In genomic region chr12:76820888-76821482, GRCh38 we compare ENCODE assay signal across 7 cellular contexts. TPM values are rescaled to one million over a fixed set of nuclear protein-coding genes. Genes with fewer than 3 reads are reported as not detected.
DNase-seq lines count a peak whose midpoint lies in the region; ATAC-seq, FAIRE-seq and TF ChIP-seq lines count a peak whose summit lies in the region.

No MANE protein-coding gene starts in this region.

- H3K9ac ChIP-seq in mesendoderm (ENCODE audit: low read length): no peak overlapping the region

- no peak overlapping the region for H3K4me3 Mint-ChIP-seq in CD4-positive, alpha-beta memory T cell

- H2BK120ac ChIP-seq in mesendoderm (ENCODE audit: low read depth, low read length): no peak overlapping the region

- H3K27ac Mint-ChIP-seq in CD4-positive, alpha-beta memory T cell: no peak overlapping the region

- no peak for ATAC-seq in HG03135 (IDR thresholded peaks at IDR 0.05; ENCODE audit: unreplicated experiment)

- H3K27me3 Mint-ChIP-seq in CD4-positive, alpha-beta memory T cell: no peaks in the 10 kb centered on the region

- H3K9me3 ChIP-seq in CD4-positive, alpha-beta memory T cell (ENCODE audit: control insufficient read depth in 1 of 2, low read length in 2 of 2): no peaks in the 10 kb centered on the region

- no peak overlapping the region for H3K4me2 ChIP-seq in mesendoderm (ENCODE audit: low read length)

- no peaks in the 10 kb centered on the region for H3K79me1 ChIP-seq in mesendoderm (ENCODE audit: low read length)

- no peaks in the 10 kb centered on the region for H3K36me3 ChIP-seq in bronchial epithelial cell (ENCODE audit: control insufficient read depth, insufficient read depth, low read length)
- no peaks in the 10 kb centered on the region for H3K36me3 ChIP-seq in mesendoderm (ENCODE audit: control insufficient read depth, insufficient read depth, low read length)
- H3K36me3 ChIP-seq in CD4-positive, alpha-beta memory T cell (ENCODE audit: insufficient read depth, low read length): peaks cover 8% of the 10 kb centered on the region

- H3K79me2 ChIP-seq in mesendoderm (ENCODE audit: control insufficient read depth, insufficient read depth, low read length): no peaks in the 10 kb centered on the region

- DNase-seq in GM12864 (ENCODE audit: low read depth) (no peak), MV-4-11 (lab: John Stamatoyannopoulos, UW) (peak; percentile 6), bronchial epithelial cell (ENCODE audit: low read depth) (peak; percentile 37), mesendoderm (peak; percentile 72), NOMO-1 treated with dmso at 0.1 percent for 144 hours (lab: John Stamatoyannopoulos, UW; ENCODE audit: unreplicated experiment) (no peak)
- no peak for DNase-seq in CD4-positive, alpha-beta memory T cell

- no peaks in the 10 kb centered on the region for H3K27me3 ChIP-seq in bronchial epithelial cell (ENCODE audit: control insufficient read depth, insufficient read depth, low read length)
- H3K27me3 ChIP-seq in mesendoderm (ENCODE audit: insufficient read depth, low read length, poor library complexity): no peaks in the 10 kb centered on the region
- H3K27me3 ChIP-seq in CD4-positive, alpha-beta memory T cell (ENCODE audit: insufficient read depth, low read length): no peaks in the 10 kb centered on the region

- no peak overlapping the region for H3K27ac ChIP-seq in mesendoderm (ENCODE audit: low read depth, low read length)
- H3K27ac ChIP-seq in CD4-positive, alpha-beta memory T cell (ENCODE audit: low read depth, low read length): no peak overlapping the region

- CTCF ChIA-PET in CD4-positive, alpha-beta memory T cell (lab: Charles Lee; ENCODE audit: partially characterized antibody): interaction anchor here (1.4 kb wide), 1 partner anchor 11 kb away, joined by 5 read pairs; no protein-coding TSS in a partner anchor

- no peak overlapping the region for H3K23ac ChIP-seq in mesendoderm (ENCODE audit: low read length)

- intact Hi-C loops in CD4-positive, alpha-beta memory T cell (cut with micrococcal nuclease): no loop called here

- H2BK5ac ChIP-seq in mesendoderm (ENCODE audit: low read length): no peak overlapping the region

- H3K4me3 ChIP-seq in GM12864 (ENCODE audit: low read depth, low read length) (no peak overlapping the region), bronchial epithelial cell (ENCODE audit: low read depth, low read length) (no peak overlapping the region), mesendoderm (ENCODE audit: low read length) (no peak overlapping the region)
- no peak overlapping the region for H3K4me3 ChIP-seq in CD4-positive, alpha-beta memory T cell (ENCODE audit: low read length in 2 of 2)

- H3K9me3 Mint-ChIP-seq in CD4-positive, alpha-beta memory T cell: no peaks in the 10 kb centered on the region

- FAIRE-seq in bronchial epithelial cell (lab: Jason Lieb, UNC): no peak

- H2BK15ac ChIP-seq in mesendoderm (replicated peaks; ENCODE audit: low read depth): no peak overlapping the region

- POLR2A ChIA-PET in CD4-positive, alpha-beta memory T cell (lab: Charles Lee; ENCODE audit: partially characterized antibody): no interaction called here

- WGBS in mesendoderm (ENCODE audit: extremely low coverage, insufficient coverage, low lambda C conversion rate): no CpG with 5 or more reads among the region's 2 CpGs

- H3K4me1 ChIP-seq in mesendoderm (ENCODE audit: control insufficient read depth, low read depth, low read length): no peaks in the 10 kb centered on the region
- no peaks in the 10 kb centered on the region for H3K4me1 ChIP-seq in CD4-positive, alpha-beta memory T cell (ENCODE audit: insufficient read depth, low read length)

- no peak overlapping the region for H3K18ac ChIP-seq in mesendoderm (ENCODE audit: low read length)

- H2AK5ac ChIP-seq in mesendoderm (ENCODE audit: low read length): no peak overlapping the region

- no peak overlapping the region for H3K4ac ChIP-seq in mesendoderm (ENCODE audit: low read depth, low read length)

- H3K36me3 Mint-ChIP-seq in CD4-positive, alpha-beta memory T cell: peaks cover 28 to 37% of the 10 kb centered on the region in 2 donors

- H4K8ac ChIP-seq in mesendoderm (ENCODE audit: low read depth, low read length): no peak overlapping the region

- H3K4me1 Mint-ChIP-seq in CD4-positive, alpha-beta memory T cell: no peaks in the 10 kb centered on the region

- TF ChIP-seq CTCF in GM12864 (IDR thresholded peaks at IDR 0.05; ENCODE audit: low read depth, low read length, missing control alignments) (peak; percentile 32), bronchial epithelial cell (IDR thresholded peaks at IDR 0.05; ENCODE audit: insufficient read depth, low read length, severe bottlenecking) (peak; percentile 53)

- no peak overlapping the region for H4K5ac ChIP-seq in mesendoderm (ENCODE audit: low read length)

- H3K56ac ChIP-seq in mesendoderm (ENCODE audit: low read length): no peak overlapping the region

RNA-seq across cellular contexts. Expression of gene ZDHHC17, which starts 57.1 kb away (rescaled TPM):
- 26.1 and 30.7 TPM in 2 replicates for total RNA-seq in bronchial epithelial cell
- 11.9 TPM for polyA plus RNA-seq in mesendoderm (2013, experiment 1 of 2)
- polyA plus RNA-seq in mesendoderm (2013, experiment 2 of 2): 10.7 TPM
- total RNA-seq in CD4-positive, alpha-beta memory T cell: 10 to 100 TPM; 51.5 to 52.9 TPM
- polyA plus RNA-seq in CD4-positive, alpha-beta memory T cell: 10 to 100 TPM in 1 of 2 donors, 1 to 10 TPM in 1; 9.4 to 13.8 TPM

RNA-seq across cellular contexts. Expression of gene CSRP2, which starts 57.8 kb away (rescaled TPM):
- 19.5 and 25.5 TPM in 2 replicates for total RNA-seq in bronchial epithelial cell
- polyA plus RNA-seq in mesendoderm (2013, experiment 1 of 2): 112 TPM
- polyA plus RNA-seq in mesendoderm (2013, experiment 2 of 2): 111 TPM
- total RNA-seq in CD4-positive, alpha-beta memory T cell: not detected
- polyA plus RNA-seq in CD4-positive, alpha-beta memory T cell: under 1 TPM; 0.11 to 0.83 TPM

Comparison
In these comparisons a context has a peak if more than half of its experiments do, and no peak if none do; other contexts are left out.
1. DNase-seq: peak in MV-4-11 (single experiment), bronchial epithelial cell (single experiment) and mesendoderm (single experiment); none in GM12864 (single experiment), NOMO-1 treated with dmso at 0.1 percent for 144 hours (single experiment) and CD4-positive, alpha-beta memory T cell (0 of 5).
2. RNA of gene CSRP2, which starts 57.8 kb away (total RNA-seq): 19.5 to 25.5 TPM in bronchial epithelial cell; not detected in CD4-positive, alpha-beta memory T cell; every median in the first group is over 10 times any median in the second.